In the genomic region with DNA sequence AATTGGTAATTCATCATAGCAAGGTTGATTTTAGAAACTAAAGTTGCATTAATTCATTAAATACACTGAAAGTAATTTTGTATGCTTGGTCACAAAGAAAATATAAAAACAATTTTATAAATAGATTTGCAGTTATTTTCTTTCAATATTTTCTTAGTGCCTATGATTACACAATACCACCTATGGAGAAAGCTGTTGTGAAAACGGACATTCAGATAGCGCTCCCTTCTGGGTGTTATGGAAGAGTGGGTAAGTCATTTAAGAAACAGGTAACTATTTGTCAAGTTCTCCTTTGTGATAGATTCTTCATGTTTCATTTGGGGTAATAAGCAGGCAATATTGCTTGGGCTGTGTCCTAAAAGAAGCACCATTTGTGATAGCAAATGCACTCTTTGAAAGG, we compare ENCODE assay signal across 14 cellular contexts. TPM values are rescaled to one million over a fixed set of nuclear protein-coding genes. Genes with fewer than 3 reads are reported as not detected.
DNase-seq lines count a peak whose midpoint lies in the region; ATAC-seq and TF ChIP-seq lines count a peak whose summit lies in the region.
"Had no signal": no experiment of that assay in that cellular context is flagged by ENCODE, and none has a peak within 500 bp of the region (broad histone marks: within the 10 kb centered on the region; RNA-seq: fewer than 3 reads in every experiment).

No MANE protein-coding gene starts in this region.

- H2AFZ ChIP-seq in neural progenitor cell (replicated peaks): no peak overlapping the region

- no peak overlapping the region for H3K4me3 ChIP-seq in neural progenitor cell

- peaks cover 34% of the 10 kb centered on the region for H3K79me2 ChIP-seq in neural progenitor cell (ENCODE audit: low read depth)

- peak overlapping the region; percentile 95 for H3K4me3 Mint-ChIP-seq in activated T-cell treated with anti-CD3 and anti-CD28 coated beads, Interleukin-2, amount 50 U/mL, for 24 hours
- H3K4me3 Mint-ChIP-seq in activated T-helper 2 cell treated with anti-CD3 and anti-CD28 coated beads, Interferon-gamma antibody, Interleukin-2, Interleukin-4, amounts not matched to agents 10 μg/mL and 5 μg/mL and 100 μg/mL, durations not matched to agents 14 hours and 24 hours and 36 hours (ENCODE audit: low read depth): peak overlapping the region; percentile 99
- no peak overlapping the region for H3K4me3 Mint-ChIP-seq in neural progenitor cell

- peaks cover 24% of the 10 kb centered on the region for H3K4me1 ChIP-seq in neural progenitor cell

- peaks cover 3% of the 10 kb centered on the region for H4K20me1 ChIP-seq in neural progenitor cell (ENCODE audit: low read depth)

- no peaks in the 10 kb centered on the region for H3K27me3 Mint-ChIP-seq in activated T-cell treated with anti-CD3 and anti-CD28 coated beads, Interleukin-2, amount 50 U/mL, for 24 hours
- no peaks in the 10 kb centered on the region for H3K27me3 Mint-ChIP-seq in activated T-helper 2 cell treated with anti-CD3 and anti-CD28 coated beads, Interferon-gamma antibody, Interleukin-2, Interleukin-4, amounts not matched to agents 10 μg/mL and 5 μg/mL and 100 μg/mL, durations not matched to agents 14 hours and 24 hours and 36 hours (ENCODE audit: low read depth)
- H3K27me3 Mint-ChIP-seq in neural progenitor cell (ENCODE audit: insufficient read depth, low read depth): no peaks in the 10 kb centered on the region
- H3K27me3 Mint-ChIP-seq: type B pancreatic cell had no signal

- peaks cover 80% of the 10 kb centered on the region for H3K36me3 Mint-ChIP-seq in activated T-cell treated with anti-CD3 and anti-CD28 coated beads, Interleukin-2, amount 50 U/mL, for 24 hours (ENCODE audit: low read depth)
- H3K36me3 Mint-ChIP-seq in activated T-helper 2 cell treated with anti-CD3 and anti-CD28 coated beads, Interferon-gamma antibody, Interleukin-2, Interleukin-4, amounts not matched to agents 10 μg/mL and 5 μg/mL and 100 μg/mL, durations not matched to agents 14 hours and 24 hours and 36 hours (ENCODE audit: low read depth): peaks cover 57% of the 10 kb centered on the region
- peaks cover 18% of the 10 kb centered on the region for H3K36me3 Mint-ChIP-seq in neural progenitor cell

- no peak for ATAC-seq in GM21515 (IDR thresholded peaks at IDR 0.05; ENCODE audit: unreplicated experiment)
- ATAC-seq: left colon had no signal

- DNase-seq in activated T-cell treated with anti-CD3 and anti-CD28 coated beads, Interleukin-2, amount 50 U/mL, for 24 hours: no peak
- no peak for DNase-seq in activated T-cell treated with anti-CD3 and anti-CD28 coated beads, Interleukin-2, amount 50 U/mL, for 1 hour
- peak; percentile 31 for DNase-seq in MV-4-11 (lab: John Stamatoyannopoulos, UW)
- no peak for DNase-seq in activated T-helper 2 cell treated with anti-CD3 and anti-CD28 coated beads, Interferon-gamma antibody, Interleukin-2, Interleukin-4, amounts not matched to agents 10 μg/mL and 5 μg/mL and 100 μg/mL, durations not matched to agents 14 hours and 24 hours and 36 hours (ENCODE audit: low spot score)
- no peak for DNase-seq in neural progenitor cell (ENCODE audit: low spot score)
- no peak for DNase-seq in epidermal melanocyte (ENCODE audit: insufficient read length, low spot score)
- DNase-seq in NCI-H524 (lab: John Stamatoyannopoulos, UW): no peak
- DNase-seq: DMS153; left colon; NCI-H2029 treated with DMSO at 0.1 percent for 48 hours; retina; stimulated activated CD4-positive, alpha-beta T cell treated with anti-CD3 and anti-CD28 coated beads, Interleukin-1b, Interleukin-23, amount 100 ng/mL, for 48 hours had no signal

- H3K9ac ChIP-seq in neural progenitor cell: no peak overlapping the region

- TF ChIP-seq CTCF in neural progenitor cell (IDR thresholded peaks at IDR 0.05): peak; percentile 22

- no peaks in the 10 kb centered on the region for H3K9me3 Mint-ChIP-seq in activated T-cell treated with anti-CD3 and anti-CD28 coated beads, Interleukin-2, amount 50 U/mL, for 24 hours
- no peaks in the 10 kb centered on the region for H3K9me3 Mint-ChIP-seq in activated T-helper 2 cell treated with anti-CD3 and anti-CD28 coated beads, Interferon-gamma antibody, Interleukin-2, Interleukin-4, amounts not matched to agents 10 μg/mL and 5 μg/mL and 100 μg/mL, durations not matched to agents 14 hours and 24 hours and 36 hours
- H3K9me3 Mint-ChIP-seq in neural progenitor cell: no peaks in the 10 kb centered on the region
- H3K9me3 Mint-ChIP-seq: type B pancreatic cell had no signal

- H3K9me3 ChIP-seq in neural progenitor cell (ENCODE audit: low read depth): no peaks in the 10 kb centered on the region

- no peak overlapping the region for H3K27ac ChIP-seq in neural progenitor cell

- peaks cover 24% of the 10 kb centered on the region for H3F3A ChIP-seq in neural progenitor cell (ENCODE audit: low read depth)

- peak overlapping the region; percentile 98 for H3K27ac Mint-ChIP-seq in activated T-cell treated with anti-CD3 and anti-CD28 coated beads, Interleukin-2, amount 50 U/mL, for 24 hours
- peak overlapping the region; percentile 58 for H3K27ac Mint-ChIP-seq in activated T-helper 2 cell treated with anti-CD3 and anti-CD28 coated beads, Interferon-gamma antibody, Interleukin-2, Interleukin-4, amounts not matched to agents 10 μg/mL and 5 μg/mL and 100 μg/mL, durations not matched to agents 14 hours and 24 hours and 36 hours
- H3K27ac Mint-ChIP-seq in neural progenitor cell: no peak overlapping the region
- H3K27ac Mint-ChIP-seq: type B pancreatic cell had no signal

- intact Hi-C loops in activated T-helper 2 cell treated with anti-CD3 and anti-CD28 coated beads, Interferon-gamma antibody, Interleukin-2, Interleukin-4, amounts not matched to agents 10 μg/mL and 5 μg/mL and 100 μg/mL, durations not matched to agents 14 hours and 24 hours and 36 hours (cut with micrococcal nuclease): loop anchor here (5.0 to 10.0 kb wide), 4 partner anchors 157 to 1288 kb away; a partner anchor contains a TSS

- H3K36me3 ChIP-seq in neural progenitor cell: peaks cover 10% of the 10 kb centered on the region

- peak overlapping the region; percentile 90 for H3K4me2 ChIP-seq in neural progenitor cell

- peaks cover 52% of the 10 kb centered on the region for H3K4me1 Mint-ChIP-seq in activated T-cell treated with anti-CD3 and anti-CD28 coated beads, Interleukin-2, amount 50 U/mL, for 24 hours (ENCODE audit: low read depth)
- peaks cover 42% of the 10 kb centered on the region for H3K4me1 Mint-ChIP-seq in activated T-helper 2 cell treated with anti-CD3 and anti-CD28 coated beads, Interferon-gamma antibody, Interleukin-2, Interleukin-4, amounts not matched to agents 10 μg/mL and 5 μg/mL and 100 μg/mL, durations not matched to agents 14 hours and 24 hours and 36 hours (ENCODE audit: low read depth)
- peaks cover 29% of the 10 kb centered on the region for H3K4me1 Mint-ChIP-seq in neural progenitor cell

- H3K27me3 ChIP-seq in neural progenitor cell: no peaks in the 10 kb centered on the region

RNA-seq across cellular contexts. Expression of a gene that starts 3.0 kb away (rescaled TPM):
- 204 and 212 TPM in 2 replicates for total RNA-seq in activated T-helper 2 cell treated with anti-CD3 and anti-CD28 coated beads, Interferon-gamma antibody, Interleukin-2, Interleukin-4, amounts not matched to agents 10 μg/mL and 5 μg/mL and 100 μg/mL, durations not matched to agents 14 hours and 24 hours and 36 hours
- total RNA-seq in neural progenitor cell (ENCODE audit: low replicate concordance): 51.6 and 55.4 TPM in 2 replicates
